In genomic region chr1:41330588-41331545, GRCh38 we compare ENCODE assay signal across 1 cellular context.
A peak's percentile ranks its signal among the peaks of the same experiment; 100 is the strongest.
TF ChIP-seq lines count a peak whose summit lies in the region.

No MANE protein-coding gene starts in this region.

TF ChIP-seq in H1, 55 proteins besides CTCF, POLR2A, EP300 and RAD21:
- TF ChIP-seq TBP (IDR thresholded peaks at IDR 0.05; ENCODE audit: low read depth, low read length) (no peak), ASH2L (IDR thresholded peaks at IDR 0.05; ENCODE audit: low read length) (peak; percentile 9)
